In the genomic region with DNA sequence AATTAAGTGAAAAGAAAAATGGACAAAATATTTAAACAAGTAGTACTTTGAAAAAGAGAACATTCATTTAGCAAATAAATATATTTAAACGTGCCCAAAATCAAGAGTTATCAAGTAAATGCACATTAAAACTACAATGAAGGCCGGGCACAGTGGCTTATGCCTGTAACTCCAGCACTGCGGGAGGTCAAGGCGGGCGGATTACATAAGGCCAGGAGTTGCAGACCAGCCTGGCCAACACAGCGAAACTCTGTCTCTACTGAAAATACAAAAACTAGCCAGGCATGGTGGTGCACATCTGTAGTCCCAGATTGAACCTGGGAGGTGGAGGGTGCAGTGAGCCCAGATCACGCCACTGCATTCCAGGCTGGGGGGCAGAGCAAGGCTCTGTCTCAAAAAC, we compare ENCODE assay signal across 16 cellular contexts. TPM values are rescaled to one million over a fixed set of nuclear protein-coding genes. Genes with fewer than 3 reads are reported as not detected.
DNase-seq lines count a peak whose midpoint lies in the region; ATAC-seq, FAIRE-seq and TF ChIP-seq lines count a peak whose summit lies in the region.
"Had no signal": no experiment of that assay in that cellular context is flagged by ENCODE, and none has a peak within 500 bp of the region (broad histone marks: within the 10 kb centered on the region; RNA-seq: fewer than 3 reads in every experiment).

No MANE protein-coding gene starts in this region.

- H3K9me1 ChIP-seq in IMR-90 (ENCODE audit: insufficient read depth, low read length), result peaks cover 4% of the 10 kb centered on the region

- H2BK120ac ChIP-seq in IMR-90 (ENCODE audit: low read depth, low read length) (0 out of 2 replicates have a peak overlapping the region, but pooled peaks have one; percentile 15), trophoblast cell (ENCODE audit: insufficient read depth, low read length, poor library complexity) (no peak overlapping the region)

- H3K9ac ChIP-seq in IMR-90 (ENCODE audit: low read depth, low read length), result no peak overlapping the region
- no peak overlapping the region for H3K9ac ChIP-seq in trophoblast cell (ENCODE audit: low read length)
- H3K9ac ChIP-seq in HepG2 (ENCODE audit: insufficient read depth, low read depth, low read length), result no peak overlapping the region

- H4K12ac ChIP-seq in trophoblast cell (ENCODE audit: low read depth, low read length), result no peak overlapping the region

- H2AK9ac ChIP-seq in IMR-90 (replicated peaks; ENCODE audit: low read depth, low read length, poor library complexity), result no peak overlapping the region

- no peak overlapping the region for H4K8ac ChIP-seq in IMR-90 (ENCODE audit: low read depth in 2 of 2, low read length in 2 of 2)
- no peak overlapping the region for H4K8ac ChIP-seq in trophoblast cell (ENCODE audit: low read depth, low read length)

- H2BK5ac ChIP-seq in IMR-90 (ENCODE audit: low read depth, low read length, poor library complexity, severe bottlenecking) (no peak overlapping the region), trophoblast cell (ENCODE audit: low read depth, low read length, poor library complexity) (no peak overlapping the region)

- H3K36me3 ChIP-seq in IMR-90 (ENCODE audit: control insufficient read depth, insufficient read depth, low read length) (no peaks in the 10 kb centered on the region), body of pancreas (replicated peaks in 1 of 2; ENCODE audit: insufficient read depth in 1 of 2, low read depth in 2 of 2) (no peaks in the 10 kb centered on the region), trophoblast cell (ENCODE audit: control insufficient read depth in 1 of 2, insufficient read depth in 2 of 2, low read length in 2 of 2) (peaks cover 0 to 8% of the 10 kb centered on the region in 2 experiments), HepG2 (replicated peaks in 1 of 2; ENCODE audit: control insufficient read depth in 1 of 2, insufficient read depth in 2 of 2, low read length in 2 of 2) (no peaks in the 10 kb centered on the region), A673 (ENCODE audit: insufficient read depth, low read length, poor library complexity, severe bottlenecking) (no peaks in the 10 kb centered on the region)

- H3K18ac ChIP-seq in IMR-90 (ENCODE audit: low read depth, low read length), result no peak overlapping the region
- peak overlapping the region; percentile 75 for H3K18ac ChIP-seq in trophoblast cell (ENCODE audit: low read length)

- H4K20me1 ChIP-seq in IMR-90 (ENCODE audit: insufficient read depth, low read length) (peaks cover 36% of the 10 kb centered on the region), HepG2 (ENCODE audit: insufficient read depth, low read length) (no peaks in the 10 kb centered on the region)

- POLR2A ChIA-PET in IMR-90 (lab: Charles Lee; ENCODE audit: unreplicated experiment) (no interaction called here), HepG2 (lab: Yijun Ruan, JAX) (no interaction called here), A673 (lab: Charles Lee; ENCODE audit: low non-redundant PET) (no interaction called here)

- CTCF ChIA-PET in IMR-90 (lab: Yijun Ruan, JAX) (interaction anchor here (2.3 kb wide), 1 partner anchor 140 kb away, joined by 7 read pairs; no protein-coding TSS in a partner anchor), HepG2 (lab: Yijun Ruan, JAX; ENCODE audit: low intra/inter-chr PET ratio, low total read pairs) (no interaction called here), A673 (lab: Charles Lee) (no interaction called here)

- H2AFZ ChIP-seq in IMR-90 (replicated peaks; ENCODE audit: low read length, poor library complexity), result no peak overlapping the region
- no peak overlapping the region for H2AFZ ChIP-seq in trophoblast cell (ENCODE audit: insufficient read depth, low read length, poor library complexity)
- H2AFZ ChIP-seq in HepG2 (ENCODE audit: low read length), result no peak overlapping the region

- BruUV-seq in IMR-90 (replicated peaks; lab: Mats Ljungman, UMichigan) (no TSS peak), HepG2 (replicated peaks; lab: Mats Ljungman, UMichigan) (no TSS peak), A673 (replicated peaks; lab: Mats Ljungman, UMichigan) (no TSS peak)

- H2BK20ac ChIP-seq in IMR-90 (ENCODE audit: low read depth, low read length), result 0 out of 2 replicates have a peak overlapping the region, but pooled peaks have one; percentile 29

- H3K27me3 ChIP-seq in IMR-90 (ENCODE audit: control insufficient read depth, insufficient read depth, low read length) (no peaks in the 10 kb centered on the region), body of pancreas (no peaks in the 10 kb centered on the region), trophoblast cell (ENCODE audit: insufficient read depth, low read length) (no peaks in the 10 kb centered on the region), HepG2 (ENCODE audit: control insufficient read depth in 1 of 2, insufficient read depth in 2 of 2, low read length in 2 of 2) (no peaks in the 10 kb centered on the region), A673 (replicated peaks; ENCODE audit: insufficient read depth, low read depth, low read length, poor library complexity) (no peaks in the 10 kb centered on the region)

- no peak for DNase-seq in IMR-90
- peak in 2 of 4 donors; percentile 25 to 45 for DNase-seq in body of pancreas
- DNase-seq in trophoblast cell, result no peak
- DNase-seq in HepG2 (ENCODE audit: low spot score), result no peak
- DNase-seq in DMS114 treated with DMSO at 0.1 percent for 48 hours (lab: John Stamatoyannopoulos, UW; ENCODE audit: unreplicated experiment), result no peak
- DNase-seq in A673 (ENCODE audit: low spot score), result no peak
- DNase-seq: CD8-positive, alpha-beta memory T cell; HCEC 1CT; Karpas-422; NCI-H1105 treated with DMSO at 0.1 percent for 48 hours; NCI-H1930; NCI-H2171 treated with DMSO at 0.1 percent for 48 hours; NCI-H774 had no signal

- H3K23ac ChIP-seq in IMR-90 (ENCODE audit: low read depth, low read length) (no peak overlapping the region; the same call in 1 of the 2 replicates), trophoblast cell (ENCODE audit: low read length) (no peak overlapping the region)

- intact Hi-C loops in IMR-90 (cut with micrococcal nuclease) (loop anchor here (2.0 kb wide), 1 partner anchor 129 kb away; no protein-coding TSS in a partner anchor), body of pancreas (cut with DNase I) (loop anchor here (10.0 kb wide), 1 partner anchor 131 kb away; no protein-coding TSS in a partner anchor), HepG2 (cut with micrococcal nuclease; ENCODE audit: unreplicated experiment) (no loop called here), A673 (cut with micrococcal nuclease; ENCODE audit: unreplicated experiment) (no loop called here)

- H2AK5ac ChIP-seq in IMR-90 (ENCODE audit: low read depth, low read length), result peak overlapping the region; percentile 50; the same call in 1 of the 2 replicates
- H2AK5ac ChIP-seq in trophoblast cell (ENCODE audit: low read length), result no peak overlapping the region

- TF ChIP-seq RAD21 in IMR-90 (IDR thresholded peaks at IDR 0.05; ENCODE audit: low read length), result no peak
- TF ChIP-seq RAD21 in HepG2 (CRISPR knock-in tag; IDR thresholded peaks at IDR 0.05), result no peak

- no peak for TF ChIP-seq POLR2A in GM18505 (IDR thresholded peaks at IDR 0.05; ENCODE audit: borderline replicate concordance, extremely low read depth, insufficient read depth, insufficient read length)
- no peak for TF ChIP-seq POLR2A in IMR-90 (IDR thresholded peaks at IDR 0.05; ENCODE audit: low read depth, low read length)
- TF ChIP-seq POLR2A in body of pancreas (IDR thresholded peaks at IDR 0.05), result no peak
- TF ChIP-seq POLR2A in HepG2 (IDR thresholded peaks at IDR 0.05; ENCODE audit: insufficient read depth in 1 of 2, low read depth in 2 of 2, low read length in 2 of 2), result no peak

- H3K4ac ChIP-seq in IMR-90 (ENCODE audit: low read depth, low read length) (no peak overlapping the region), trophoblast cell (ENCODE audit: low read depth, low read length) (peak overlapping the region; percentile 52)

- no peak for TF ChIP-seq EP300 in HepG2 (IDR thresholded peaks at IDR 0.05; ENCODE audit: low read depth in 2 of 2, low read length in 2 of 2)
- TF ChIP-seq EP300 in HepG2 (CRISPR knock-in tag; IDR thresholded peaks at IDR 0.05; ENCODE audit: borderline replicate concordance), result no peak

- peaks cover 23 to 58% of the 10 kb centered on the region in 2 experiments for H3K79me1 ChIP-seq in IMR-90 (ENCODE audit: low read depth in 1 of 2, low read length in 2 of 2)
- H3K79me1 ChIP-seq in trophoblast cell (ENCODE audit: low read length), result no peaks in the 10 kb centered on the region

- FAIRE-seq in HepG2 (lab: Jason Lieb, UNC), result no peak

- H4K91ac ChIP-seq in IMR-90 (ENCODE audit: insufficient read depth, low read depth, low read length) (no peak overlapping the region), trophoblast cell (ENCODE audit: low read depth, low read length) (no peak overlapping the region)

- H2BK12ac ChIP-seq in trophoblast cell (ENCODE audit: low read length), result no peak overlapping the region

- H3K14ac ChIP-seq in IMR-90 (replicated peaks; ENCODE audit: low read depth, low read length) (no peak overlapping the region), trophoblast cell (ENCODE audit: low read length) (no peak overlapping the region)

- ATAC-seq in GM18505 (IDR thresholded peaks at IDR 0.05; ENCODE audit: unreplicated experiment), result peak; percentile 13
- no peak for ATAC-seq in IMR-90 (ENCODE audit: low read depth)
- ATAC-seq in body of pancreas, result peak; percentile 58
- ATAC-seq in HepG2, result no peak
- ATAC-seq in HG02798 (IDR thresholded peaks at IDR 0.05; ENCODE audit: poor library complexity, unreplicated experiment), result no peak

- H3K27ac ChIP-seq in IMR-90 (ENCODE audit: insufficient read depth, low read length) (peak overlapping the region; percentile 37; the same call in 1 of the 2 replicates), body of pancreas (peak overlapping the region in 3 of 4 donors; percentile 45 to 53 (median 47)), trophoblast cell (ENCODE audit: low read depth, low read length) (no peak overlapping the region), HepG2 (ENCODE audit: extremely low read length, insufficient read depth, low read length) (no peak overlapping the region), A673 (ENCODE audit: low read depth, low read length, poor library complexity, severe bottlenecking) (no peak overlapping the region)
- H3K27ac ChIP-seq: SK-N-MC had no signal

- H3K79me2 ChIP-seq in trophoblast cell (ENCODE audit: control insufficient read depth, insufficient read depth, low read length, poor library complexity) (peaks cover 4% of the 10 kb centered on the region), HepG2 (ENCODE audit: insufficient read depth, low read length) (peaks cover 44% of the 10 kb centered on the region)

- dilution Hi-C loops in IMR-90 (cut with HindIII; ENCODE audit: low sequenced_read_pairs, unreplicated experiment), result no loop called here

- H3K56ac ChIP-seq in IMR-90 (ENCODE audit: extremely low read depth, insufficient read depth, low read length), result no peak overlapping the region

- H4K5ac ChIP-seq in IMR-90 (ENCODE audit: low read depth, low read length), result no peak overlapping the region

- H3K9me3 ChIP-seq in IMR-90 (ENCODE audit: control insufficient read depth, insufficient read depth, low read length) (no peaks in the 10 kb centered on the region), body of pancreas (no peaks in the 10 kb centered on the region), trophoblast cell (ENCODE audit: insufficient read depth, low read depth, low read length) (no peaks in the 10 kb centered on the region), HepG2 (ENCODE audit: low read length) (no peaks in the 10 kb centered on the region), A673 (ENCODE audit: low read depth, low read length, poor library complexity, severe bottlenecking) (no peaks in the 10 kb centered on the region)

- no peak overlapping the region for H2BK15ac ChIP-seq in IMR-90 (ENCODE audit: low read depth, low read length)

- no peak for TF ChIP-seq CTCF in IMR-90 (conservative IDR thresholded peaks at IDR 0.05; ENCODE audit: low read depth, low read length)
- TF ChIP-seq CTCF in body of pancreas (IDR thresholded peaks at IDR 0.05), result no peak
- no peak for TF ChIP-seq CTCF in HepG2 (CRISPR knock-in tag; IDR thresholded peaks at IDR 0.05)
- no peak for TF ChIP-seq CTCF in A673 (conservative IDR thresholded peaks at IDR 0.05; ENCODE audit: low read depth, low read length)

- 100% methylated on average over 1 of the region's 7 CpGs; no CpG with 5 or more reads in 1 of the 2 experiments for WGBS in IMR-90 (ENCODE audit: extremely low coverage in 2 of 2, insufficient read length in 1 of 2), 2 experiments
- WGBS in body of pancreas, 2 donors, result 35 to 46% methylated on average over 7 of the region's 7 CpGs
- no CpG with 5 or more reads among the region's 7 CpGs for WGBS in trophoblast cell (ENCODE audit: extremely low coverage, insufficient coverage, insufficient read length)
- 97% methylated on average over 7 of the region's 7 CpGs for WGBS in HepG2 (ENCODE audit: low lambda C conversion rate)

- in situ Hi-C loops in IMR-90 (cut with MboI; ENCODE audit: low sequenced_read_pairs), result loop anchor here (10.0 kb wide), 1 partner anchor 121 kb away; no protein-coding TSS in a partner anchor
- in situ Hi-C loops in HepG2 (cut with HindIII; ENCODE audit: extremely low pct_ligation_motif_present, low pct_unique_long_range_greater_than_20kb), result no loop called here

- H3K4me3 ChIP-seq in IMR-90 (ENCODE audit: insufficient read depth, low read depth, low read length) (no peak overlapping the region), body of pancreas (no peak overlapping the region), trophoblast cell (ENCODE audit: low read depth, low read length) (no peak overlapping the region), HepG2 (replicated peaks in 1 of 3; ENCODE audit: insufficient read depth in 1 of 3, low read depth in 2 of 3, low read length in 3 of 3) (no peak overlapping the region), A673 (ENCODE audit: low read depth, low read length, poor library complexity, severe bottlenecking) (no peak overlapping the region)
- H3K4me3 ChIP-seq: SK-N-MC had no signal

- H3K4me1 ChIP-seq in IMR-90 (ENCODE audit: control insufficient read depth, insufficient read depth, low read length) (peaks cover 8% of the 10 kb centered on the region), body of pancreas (peaks cover 71% of the 10 kb centered on the region), trophoblast cell (ENCODE audit: control insufficient read depth in 1 of 2, insufficient read depth in 2 of 2, low read length in 2 of 2) (no peaks in the 10 kb centered on the region), HepG2 (ENCODE audit: insufficient read depth, low read length) (peaks cover 24% of the 10 kb centered on the region), A673 (ENCODE audit: insufficient read depth, low read length, poor library complexity, severe bottlenecking) (no peaks in the 10 kb centered on the region)

- H3K4me2 ChIP-seq in IMR-90 (ENCODE audit: low read depth, low read length) (no peak overlapping the region; the same call in 1 of the 2 replicates), trophoblast cell (ENCODE audit: low read length) (no peak overlapping the region), HepG2 (ENCODE audit: low read depth, low read length) (no peak overlapping the region)

RNA-seq across cellular contexts. Expression of a gene that starts 9.8 kb away (rescaled TPM):
- total RNA-seq in IMR-90 (2012; rRNA removed) (29.2 and 55.0 TPM in 2 replicates), body of pancreas (10 to 100 TPM; 25.7 to 34.0 TPM), HepG2 (2016; rRNA removed; fragmentation: Illumina TruSeq; extraction: Trizol) (24.1 and 29.2 TPM in 2 replicates), A673 (2021) (21.3 and 28.1 TPM in 2 replicates)
- polyA plus RNA-seq in IMR-90 (2012; rRNA removed) (10.1 and 12.5 TPM in 2 replicates), HepG2 (2011; rRNA removed) (12.6 and 14.7 TPM in 2 replicates)
- polyA plus RNA-seq in IMR-90 (2012; cell fraction: cytosol; rRNA removed), result 1.9 and 2.4 TPM in 2 replicates
- 4.8 and 35.4 TPM in 2 replicates for polyA plus RNA-seq in IMR-90 (2012; cell fraction: nucleus; rRNA removed; ENCODE audit: low replicate concordance)
- 18.7 and 19.3 TPM in 2 replicates for polyA plus RNA-seq in trophoblast cell (2013)
- total RNA-seq in HepG2 (2016; cell fraction: cytosol; rRNA removed; fragmentation: Illumina TruSeq; extraction: Trizol; ENCODE audit: low read depth), result 9.6 and 10.8 TPM in 2 replicates
- 23.1 and 32.1 TPM in 2 replicates for total RNA-seq in HepG2 (2016; cell fraction: insoluble cytoplasmic fraction; rRNA removed; fragmentation: Illumina TruSeq; extraction: Trizol)
- 10.5 and 11.3 TPM in 2 replicates for total RNA-seq in HepG2 (2016; cell fraction: membrane; rRNA removed; fragmentation: Illumina TruSeq; extraction: Trizol)
- 20.7 and 24.7 TPM in 2 replicates for total RNA-seq in HepG2 (2016; cell fraction: nucleus; rRNA removed; fragmentation: Illumina TruSeq; extraction: Trizol)
- polyA plus RNA-seq in HepG2 (2011; cell fraction: cytosol; rRNA removed), result 4.3 and 6.5 TPM in 2 replicates
- 12.5 and 14.1 TPM in 2 replicates for polyA plus RNA-seq in HepG2 (2011; cell fraction: nucleus; rRNA removed)
- 8.5 and 10.2 TPM in 2 replicates for polyA plus RNA-seq in HepG2 (2012)
- 1.3 and 1.4 TPM in 2 replicates for polyA plus RNA-seq in HepG2 (2016; cell fraction: cytosol; fragmentation: Illumina TruSeq; extraction: Trizol; ENCODE audit: low read depth)
- 16.8 and 16.9 TPM in 2 replicates for polyA plus RNA-seq in HepG2 (2016; cell fraction: insoluble cytoplasmic fraction; fragmentation: Illumina TruSeq; extraction: Trizol; ENCODE audit: low read depth)
- polyA plus RNA-seq in HepG2 (2016; cell fraction: membrane; fragmentation: Illumina TruSeq; extraction: Trizol; ENCODE audit: low read depth), result 1.7 and 1.9 TPM in 2 replicates
- 18.3 and 23.4 TPM in 2 replicates for polyA plus RNA-seq in HepG2 (2016; cell fraction: nucleus; fragmentation: Illumina TruSeq; extraction: Trizol; ENCODE audit: insufficient read depth, low read depth)
- 11.8 and 17.5 TPM in 2 replicates for polyA minus RNA-seq in HepG2 (2011; rRNA and poly(A)+ RNA removed; ENCODE audit: low replicate concordance)
- 16.4 and 23.1 TPM in 2 replicates for polyA minus RNA-seq in HepG2 (2011; cell fraction: cytosol; rRNA and poly(A)+ RNA removed)
- 34.6 and 39.1 TPM in 2 replicates for polyA minus RNA-seq in HepG2 (2011; cell fraction: nucleus; rRNA and poly(A)+ RNA removed)

Comparison
In these comparisons a context has a peak if more than half of its experiments do, and no peak if none do; other contexts are left out.
1. ATAC-seq: peak in GM18505 (single experiment) and body of pancreas (single experiment); none in IMR-90 (single experiment), HepG2 (single experiment) and HG02798 (single experiment).
2. H3K27ac ChIP-seq: peak in IMR-90 (single experiment) and body of pancreas (3 of 4); none in trophoblast cell (single experiment), HepG2 (single experiment) and A673 (single experiment).
3. intact Hi-C loops: an anchor here in IMR-90 (2.0 kb wide) and body of pancreas (10.0 kb wide); none called in HepG2 and A673.